Comparison of ENCODE assay signal across 20 cellular contexts in the genomic region with DNA sequence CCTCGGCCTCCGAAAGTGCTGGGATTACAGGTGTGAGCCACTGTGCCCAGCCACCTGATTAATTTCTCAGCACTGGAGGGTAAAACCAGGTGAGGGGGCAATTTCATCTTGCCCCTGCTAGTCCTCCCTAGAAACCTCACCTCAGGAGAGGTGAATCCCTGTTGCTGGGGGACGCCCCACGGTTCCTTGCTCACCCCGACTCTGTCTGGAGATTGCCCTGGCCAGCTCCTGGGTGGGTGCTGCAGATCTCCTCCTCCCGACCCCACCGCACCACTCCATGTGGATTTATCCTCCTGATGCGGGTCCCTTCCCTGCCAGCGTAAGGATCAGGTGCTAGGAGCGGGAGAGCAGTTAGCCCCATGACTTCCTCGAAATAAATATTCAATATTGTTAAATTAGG. TPM values are rescaled to one million over a fixed set of nuclear protein-coding genes. Genes with fewer than 3 reads are reported as not detected.
"Had no signal": no experiment of that assay in that cellular context is flagged by ENCODE, and none has a peak within 500 bp of the region (broad histone marks: within the 10 kb centered on the region; RNA-seq: fewer than 3 reads in every experiment).

No MANE protein-coding gene starts in this region.

- H3K4me3 ChIP-seq: dorsolateral prefrontal cortex, mucosa of descending colon, testis, tibial nerve, upper lobe of right lung had no signal

- DNase-seq: cortex of kidney; dorsolateral prefrontal cortex; effector memory CD4-positive, alpha-beta T cell; foreskin fibroblast; head of caudate nucleus; hippocampal formation; mucosa of descending colon; naive thymus-derived CD8-positive, alpha-beta T cell; posterior cingulate gyrus; right cardiac atrium; stimulated activated CD4-positive, alpha-beta T cell treated with anti-CD3 and anti-CD28 coated beads, Interleukin-4, amount 100 ng/mL, for 1 hour; stimulated activated CD8-positive, alpha-beta memory T cell treated with anti-CD3 and anti-CD28 coated beads, Interleukin-4, amount 100 ng/mL, for 48 hours; stimulated activated naive CD8-positive, alpha-beta T cell treated with anti-CD3 and anti-CD28 coated beads, Interleukin-15, Interleukin-2, amounts not matched to agents 100 U/mL and 50 U/mL, for 24 hours; testis; upper lobe of right lung had no signal

- H3K36me3 ChIP-seq: neutrophil, upper lobe of right lung had no signal

- H3K27me3 ChIP-seq: dorsolateral prefrontal cortex, testis, tibial nerve, upper lobe of right lung had no signal

- H3K27ac ChIP-seq: neutrophil had no signal

- ATAC-seq: left lobe of liver; mucosa of descending colon; naive thymus-derived CD8-positive, alpha-beta T cell; right cardiac atrium; stimulated activated effector memory CD8-positive, alpha-beta T cell treated with anti-CD3 and anti-CD28 coated beads, Interleukin-12 subunit alpha, Interleukin-12 subunit beta, amount 100 ng/mL, for 72 hours; stimulated activated naive CD8-positive, alpha-beta T cell treated with anti-CD3 and anti-CD28 coated beads, Interleukin-15, Interleukin-2, amounts not matched to agents 100 U/mL and 50 U/mL, for 24 hours had no signal

- H3K9me3 ChIP-seq: mucosa of descending colon, neutrophil, testis, tibial nerve, upper lobe of right lung had no signal

RNA-seq across cellular contexts. Expression of gene PDPN, which starts 34.9 kb away (rescaled TPM):
- total RNA-seq: naive thymus-derived CD8-positive, alpha-beta T cell; osteocyte had no signal
- polyA plus RNA-seq: naive thymus-derived CD8-positive, alpha-beta T cell had no signal
